In genomic region chr12:53233671-53234091, GRCh38 we compare ENCODE assay signal across 11 cellular contexts. TPM values are rescaled to one million over a fixed set of nuclear protein-coding genes. Genes with fewer than 3 reads are reported as not detected.
A peak's percentile ranks its signal among the peaks of the same experiment; 100 is the strongest.
DNase-seq lines count a peak whose midpoint lies in the region; ATAC-seq and TF ChIP-seq lines count a peak whose summit lies in the region.
"Had no signal": no experiment of that assay in that cellular context is flagged by ENCODE, and none has a peak within 500 bp of the region (broad histone marks: within the 10 kb centered on the region; RNA-seq: fewer than 3 reads in every experiment).

No MANE protein-coding gene starts in this region.

- H3K27ac ChIP-seq in mesenchymal stem cell (ENCODE audit: low read length, poor library complexity, severe bottlenecking): no peak overlapping the region
- no peak overlapping the region for H3K27ac ChIP-seq in A673 (ENCODE audit: low read depth, low read length, poor library complexity, severe bottlenecking)

- H2AK5ac ChIP-seq in mesenchymal stem cell (ENCODE audit: low read length, severe bottlenecking): no peak overlapping the region

- POLR2A ChIA-PET in MCF 10A (lab: Yijun Ruan, JAX): interaction anchor here (0.6 to 2.0 kb wide), 8 partner anchors 11 to 97 kb away, joined by 3 to 8 read pairs (median 3); partner anchors contain the start of gene ESPL1
- POLR2A ChIA-PET in A673 (lab: Charles Lee; ENCODE audit: low non-redundant PET): interaction anchor here (0.6 kb wide), 1 partner anchor 43 kb away, joined by 3 read pairs; no protein-coding TSS in a partner anchor

- peak overlapping the region in 1 of 2 experiments; percentile 82 for H3K4me3 ChIP-seq in mesenchymal stem cell (ENCODE audit: insufficient read depth in 1 of 2, low read depth in 1 of 2, low read length in 2 of 2)
- no peak overlapping the region for H3K4me3 ChIP-seq in A673 (ENCODE audit: low read depth, low read length, poor library complexity, severe bottlenecking)

- peak overlapping the region; percentile 85 for H3K4me3 Mint-ChIP-seq in activated T-cell treated with anti-CD3 and anti-CD28 coated beads, Interleukin-2, amount 50 U/mL, for 4 hours
- H3K4me3 Mint-ChIP-seq in MCF 10A (ENCODE audit: unreplicated experiment): peak overlapping the region; percentile 36
- H3K4me3 Mint-ChIP-seq in type B pancreatic cell: peak overlapping the region; percentile 93

- peak overlapping the region in 1 of 2 experiments; percentile 52 for H2BK12ac ChIP-seq in mesenchymal stem cell (ENCODE audit: low read length in 2 of 2)

- CTCF ChIA-PET in MCF 10A (lab: Yijun Ruan, JAX): interaction anchor here (0.5 to 1.5 kb wide), 5 partner anchors 8 to 72 kb away, joined by 3 to 4 read pairs (median 3); a partner anchor contains a TSS
- CTCF ChIA-PET in A673 (lab: Charles Lee): no interaction called here

- H2BK120ac ChIP-seq in mesenchymal stem cell (ENCODE audit: low read depth, low read length): no peak overlapping the region

- peaks cover 29% of the 10 kb centered on the region for H3K4me1 ChIP-seq in mesenchymal stem cell (ENCODE audit: control insufficient read depth, insufficient read depth, low read depth, low read length)
- H3K4me1 ChIP-seq in A673 (ENCODE audit: insufficient read depth, low read length, poor library complexity, severe bottlenecking): peaks cover 25% of the 10 kb centered on the region

- peak overlapping the region; percentile 77 for H4K8ac ChIP-seq in mesenchymal stem cell (ENCODE audit: low read length)

- DNase-seq in activated T-cell treated with anti-CD3 and anti-CD28 coated beads, Interleukin-2, amount 50 U/mL, for 4 hours: no peak
- no peak for DNase-seq in activated T-cell treated with anti-CD3 and anti-CD28 coated beads, Interleukin-2, amount 50 U/mL, for 48 hours
- DNase-seq in MCF 10A (ENCODE audit: unreplicated experiment): no peak
- no peak for DNase-seq in mesenchymal stem cell
- DNase-seq in type B pancreatic cell (ENCODE audit: extremely low spot score, unreplicated experiment): no peak
- no peak for DNase-seq in stimulated activated naive CD4-positive, alpha-beta T cell treated with Interleukin-2 at 50 U/mL for 16 hours (lab: John Stamatoyannopoulos, UW)
- no peak for DNase-seq in A673 (ENCODE audit: low spot score)
- DNase-seq: NCI-H446 treated with DMSO at 0.1 percent for 48 hours, SW 1271 had no signal

- no peak for ATAC-seq in activated T-cell treated with anti-CD3 and anti-CD28 coated beads, Interleukin-2, amount 50 U/mL, for 4 hours
- ATAC-seq in HG03520 (IDR thresholded peaks at IDR 0.05; ENCODE audit: unreplicated experiment): no peak

- WGBS in mesenchymal stem cell: 62% methylated on average over 5 of the region's 7 CpGs

- peaks cover 8% of the 10 kb centered on the region for H3K79me1 ChIP-seq in mesenchymal stem cell (replicated peaks; ENCODE audit: low read length, poor library complexity, severe bottlenecking)

- peak overlapping the region; percentile 81 for H3K9ac ChIP-seq in mesenchymal stem cell (ENCODE audit: low read length)

- H2AFZ ChIP-seq in mesenchymal stem cell (ENCODE audit: low read depth, low read length): no peak overlapping the region

- H3K36me3 ChIP-seq in mesenchymal stem cell (ENCODE audit: control insufficient read depth in 1 of 2, insufficient read depth in 2 of 2, low read depth in 1 of 2, low read length in 2 of 2): peaks cover 0 to 5% of the 10 kb centered on the region in 2 experiments
- H3K36me3 ChIP-seq in A673 (ENCODE audit: insufficient read depth, low read length, poor library complexity, severe bottlenecking): no peaks in the 10 kb centered on the region

- no peak overlapping the region for H3K14ac ChIP-seq in mesenchymal stem cell (ENCODE audit: low read length in 2 of 2)

- H3K27me3 ChIP-seq in mesenchymal stem cell (ENCODE audit: control insufficient read depth in 1 of 2, insufficient read depth in 1 of 2, low read length in 2 of 2) (peaks cover 0 to 40% of the 10 kb centered on the region in 2 experiments), A673 (replicated peaks; ENCODE audit: insufficient read depth, low read depth, low read length, poor library complexity) (no peaks in the 10 kb centered on the region)

- peaks cover 70% of the 10 kb centered on the region for H3K4me1 Mint-ChIP-seq in activated T-cell treated with anti-CD3 and anti-CD28 coated beads, Interleukin-2, amount 50 U/mL, for 4 hours (ENCODE audit: low read depth)
- H3K4me1 Mint-ChIP-seq in MCF 10A (ENCODE audit: insufficient read depth, unreplicated experiment) (peaks cover 61% of the 10 kb centered on the region), type B pancreatic cell (ENCODE audit: unreplicated experiment) (peaks cover 42% of the 10 kb centered on the region)

- BruUV-seq in MCF 10A (replicated peaks; lab: Mats Ljungman, UMichigan) (no TSS peak), A673 (replicated peaks; lab: Mats Ljungman, UMichigan) (no TSS peak)

- H4K91ac ChIP-seq in mesenchymal stem cell (ENCODE audit: low read length): peak overlapping the region; percentile 81

- no peaks in the 10 kb centered on the region for H3K27me3 Mint-ChIP-seq in activated T-cell treated with anti-CD3 and anti-CD28 coated beads, Interleukin-2, amount 50 U/mL, for 4 hours (ENCODE audit: low read depth)
- H3K27me3 Mint-ChIP-seq in MCF 10A (ENCODE audit: insufficient read depth, unreplicated experiment): no peaks in the 10 kb centered on the region
- H3K27me3 Mint-ChIP-seq in type B pancreatic cell: peaks cover 3% of the 10 kb centered on the region

- no peaks in the 10 kb centered on the region for H3K36me3 Mint-ChIP-seq in activated T-cell treated with anti-CD3 and anti-CD28 coated beads, Interleukin-2, amount 50 U/mL, for 4 hours (ENCODE audit: insufficient read depth)
- H3K36me3 Mint-ChIP-seq in MCF 10A (ENCODE audit: insufficient read depth, unreplicated experiment): no peaks in the 10 kb centered on the region
- H3K36me3 Mint-ChIP-seq in type B pancreatic cell: no peaks in the 10 kb centered on the region

- no peak overlapping the region for H3K27ac Mint-ChIP-seq in MCF 10A (ENCODE audit: low read depth, unreplicated experiment)
- H3K27ac Mint-ChIP-seq in type B pancreatic cell: peak overlapping the region; percentile 90

- H3K9me3 ChIP-seq in mesenchymal stem cell (ENCODE audit: control insufficient read depth, low read length) (no peaks in the 10 kb centered on the region), A673 (ENCODE audit: low read depth, low read length, poor library complexity, severe bottlenecking) (no peaks in the 10 kb centered on the region)

- intact Hi-C loops in MCF 10A (cut with micrococcal nuclease) (no loop called here), A673 (cut with micrococcal nuclease; ENCODE audit: unreplicated experiment) (no loop called here)

- peak overlapping the region in 1 of 2 experiments; percentile 52 for H3K4ac ChIP-seq in mesenchymal stem cell (ENCODE audit: low read depth in 1 of 2, low read length in 2 of 2)

- no peak overlapping the region for H3K4me2 ChIP-seq in mesenchymal stem cell (ENCODE audit: low read length, poor library complexity, severe bottlenecking)

- TF ChIP-seq CTCF in MCF 10A (IDR thresholded peaks at IDR 0.05; ENCODE audit: unreplicated experiment): no peak
- peak; percentile 37 for TF ChIP-seq CTCF in type B pancreatic cell (conservative IDR thresholded peaks at IDR 0.05)
- no peak for TF ChIP-seq CTCF in A673 (conservative IDR thresholded peaks at IDR 0.05; ENCODE audit: low read depth, low read length)

- H3K23ac ChIP-seq in mesenchymal stem cell (ENCODE audit: low read length in 2 of 2): no peak overlapping the region

- peak overlapping the region; percentile 31 to 37 for H3K18ac ChIP-seq in mesenchymal stem cell (ENCODE audit: low read depth in 1 of 2, low read length in 2 of 2)

- no peak overlapping the region for H2BK15ac ChIP-seq in mesenchymal stem cell (ENCODE audit: low read depth, poor library complexity, severe bottlenecking)

- H2BK5ac ChIP-seq in mesenchymal stem cell (ENCODE audit: low read depth, low read length, poor library complexity, severe bottlenecking): no peak overlapping the region

- no peaks in the 10 kb centered on the region for H3K9me3 Mint-ChIP-seq in activated T-cell treated with anti-CD3 and anti-CD28 coated beads, Interleukin-2, amount 50 U/mL, for 4 hours
- H3K9me3 Mint-ChIP-seq in MCF 10A (ENCODE audit: unreplicated experiment) (no peaks in the 10 kb centered on the region), type B pancreatic cell (no peaks in the 10 kb centered on the region)

RNA-seq across cellular contexts. Expression of gene RARG, which starts 1.7 kb away (rescaled TPM):
- total RNA-seq in activated T-cell treated with anti-CD3 and anti-CD28 coated beads, Interleukin-2, amount 50 U/mL, for 4 hours: 10 to 100 TPM; 34.4 to 38.4 (median 38.0) TPM
- 30.9 and 43.7 TPM in 2 replicates for total RNA-seq in MCF 10A (2022)
- polyA plus RNA-seq in mesenchymal stem cell (2013, experiment 1 of 2): 20.0 TPM
- 20.3 TPM for polyA plus RNA-seq in mesenchymal stem cell (2013, experiment 2 of 2)
- 74.5 and 89.9 TPM in 2 replicates for total RNA-seq in type B pancreatic cell (ENCODE audit: low replicate concordance)
- 14.0 and 20.3 TPM in 2 replicates for total RNA-seq in A673 (2021)

RNA-seq across cellular contexts. Expression of gene ITGB7, which starts 26.6 kb away (rescaled TPM):
- 100 to 1,000 TPM in 2 of 3 donors, 10 to 100 TPM in 1; 82.1 to 140 (median 124) TPM for total RNA-seq in activated T-cell treated with anti-CD3 and anti-CD28 coated beads, Interleukin-2, amount 50 U/mL, for 4 hours
- total RNA-seq in MCF 10A (2022): 1.0 and 1.1 TPM in 2 replicates
- 0.19 TPM for polyA plus RNA-seq in mesenchymal stem cell (2013, experiment 1 of 2)
- polyA plus RNA-seq in mesenchymal stem cell (2013, experiment 2 of 2): 0.10 TPM
- 3.2 and 4.2 TPM in 2 replicates for total RNA-seq in type B pancreatic cell (ENCODE audit: low replicate concordance)
- 0.43 TPM in 1 of 2 replicates, not detected in the other for total RNA-seq in A673 (2021)
- total RNA-seq: HT1080 had no signal

RNA-seq across cellular contexts. Expression of gene ESPL1, which starts 34.4 kb away (rescaled TPM):
- total RNA-seq in activated T-cell treated with anti-CD3 and anti-CD28 coated beads, Interleukin-2, amount 50 U/mL, for 4 hours: 10 to 100 TPM; 19.9 to 21.9 (median 20.0) TPM
- 9.8 and 12.1 TPM in 2 replicates for total RNA-seq in MCF 10A (2022)
- polyA plus RNA-seq in mesenchymal stem cell (2013, experiment 1 of 2): 1.2 TPM
- 1.2 TPM for polyA plus RNA-seq in mesenchymal stem cell (2013, experiment 2 of 2)
- 35.1 and 50.0 TPM in 2 replicates for total RNA-seq in type B pancreatic cell (ENCODE audit: low replicate concordance)
- 99.1 and 105 TPM in 2 replicates for total RNA-seq in A673 (2021)

RNA-seq across cellular contexts. Expression of gene CSAD, which starts 53.0 kb away (rescaled TPM):
- total RNA-seq in activated T-cell treated with anti-CD3 and anti-CD28 coated beads, Interleukin-2, amount 50 U/mL, for 4 hours: 10 to 100 TPM in 1 of 3 donors, 1 to 10 TPM in 2; 8.0 to 10.6 (median 9.3) TPM
- 22.7 and 30.8 TPM in 2 replicates for total RNA-seq in MCF 10A (2022)
- polyA plus RNA-seq in mesenchymal stem cell (2013, experiment 1 of 2): 9.3 TPM
- 8.4 TPM for polyA plus RNA-seq in mesenchymal stem cell (2013, experiment 2 of 2)
- 30.6 and 49.3 TPM in 2 replicates for total RNA-seq in type B pancreatic cell (ENCODE audit: low replicate concordance)
- total RNA-seq in A673 (2021): 32.3 and 37.5 TPM in 2 replicates

RNA-seq across cellular contexts. Expression of gene ZNF740, which starts 53.2 kb away (rescaled TPM):
- 10 to 100 TPM; 29.7 to 41.5 (median 36.6) TPM for total RNA-seq in activated T-cell treated with anti-CD3 and anti-CD28 coated beads, Interleukin-2, amount 50 U/mL, for 4 hours
- total RNA-seq in MCF 10A (2022): 34.9 and 36.2 TPM in 2 replicates
- 8.0 TPM for polyA plus RNA-seq in mesenchymal stem cell (2013, experiment 1 of 2)
- 7.8 TPM for polyA plus RNA-seq in mesenchymal stem cell (2013, experiment 2 of 2)
- 49.2 and 72.2 TPM in 2 replicates for total RNA-seq in type B pancreatic cell (ENCODE audit: low replicate concordance)
- total RNA-seq in A673 (2021): 48.6 and 50.3 TPM in 2 replicates

Comparison
In these comparisons a context has a peak if more than half of its experiments do, and no peak if none do; other contexts are left out.
1. H3K4me3 Mint-ChIP-seq: peak in every context shown above with its lines; median percentile 93 in type B pancreatic cell; 85 in activated T-cell treated with anti-CD3 and anti-CD28 coated beads, Interleukin-2, amount 50 U/mL, for 4 hours; 36 in MCF 10A.
2. RNA of gene ITGB7, which starts 26.6 kb away (total RNA-seq): 82.1 to 140 TPM in activated T-cell treated with anti-CD3 and anti-CD28 coated beads, Interleukin-2, amount 50 U/mL, for 4 hours; 3.2 to 4.2 TPM in type B pancreatic cell, 1.0 to 1.1 TPM in MCF 10A and 0.43 TPM in A673; every median in the first group is over 10 times any median in the second.